Comparison of ENCODE assay signal across 34 cellular contexts in the genomic region with DNA sequence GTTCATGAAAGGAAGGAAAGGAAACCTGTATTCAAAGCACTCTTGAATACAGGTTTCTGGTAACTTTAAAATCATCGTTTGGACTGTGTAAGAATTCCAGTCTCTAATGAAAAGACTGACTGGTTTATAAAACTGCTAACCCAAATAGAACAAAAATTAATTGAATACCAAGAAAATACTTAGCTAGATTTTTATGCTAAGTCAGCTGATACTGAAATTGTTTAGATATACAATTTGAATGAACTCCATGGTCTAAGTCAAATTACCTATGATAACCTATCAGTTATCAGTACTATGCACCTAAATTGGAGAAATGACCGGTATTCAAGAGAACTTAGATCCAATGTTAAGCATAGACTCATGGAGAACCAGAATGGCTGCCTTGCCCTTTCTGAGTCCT.
DNase-seq lines count a peak whose midpoint lies in the region; ATAC-seq, FAIRE-seq and TF ChIP-seq lines count a peak whose summit lies in the region.
"Had no signal": no experiment of that assay in that cellular context is flagged by ENCODE, and none has a peak within 500 bp of the region (broad histone marks: within the 10 kb centered on the region; RNA-seq: fewer than 3 reads in every experiment).

No MANE protein-coding gene starts in this region.

- CTCF ChIA-PET in HepG2 (lab: Yijun Ruan, JAX; ENCODE audit: low intra/inter-chr PET ratio, low total read pairs), result no interaction called here
- CTCF ChIA-PET in A549 (lab: Yijun Ruan, JAX), result no interaction called here
- CTCF ChIA-PET in IMR-90 (lab: Yijun Ruan, JAX), result no interaction called here
- CTCF ChIA-PET in K562 (lab: Yijun Ruan, JAX; ENCODE audit: low intra/inter-chr PET ratio), result no interaction called here
- CTCF ChIA-PET in A673 (lab: Charles Lee), result no interaction called here

- intact Hi-C loops in HepG2 (cut with micrococcal nuclease; ENCODE audit: unreplicated experiment) (no loop called here), right lobe of liver (cut with DNase I) (no loop called here), IMR-90 (cut with micrococcal nuclease) (no loop called here), K562 (cut with micrococcal nuclease) (no loop called here), A673 (cut with micrococcal nuclease; ENCODE audit: unreplicated experiment) (no loop called here), aorta (cut with DNase I) (no loop called here)

- no peak for ATAC-seq in HepG2
- ATAC-seq in right lobe of liver, result no peak
- no peak for ATAC-seq in A549
- no peak for ATAC-seq in IMR-90 (ENCODE audit: low read depth)
- no peak for ATAC-seq in K562
- no peak for ATAC-seq in aorta (ENCODE audit: low FRiP score)
- ATAC-seq: CD8-positive, alpha-beta T cell had no signal

- no peak for TF ChIP-seq POLR2A in HepG2 (IDR thresholded peaks at IDR 0.05; ENCODE audit: insufficient read depth in 1 of 2, low read depth in 2 of 2, low read length in 2 of 2)
- TF ChIP-seq POLR2A in right lobe of liver (IDR thresholded peaks at IDR 0.05), result no peak
- no peak for TF ChIP-seq POLR2A in A549 (IDR thresholded peaks at IDR 0.05; ENCODE audit: low read length)
- no peak for TF ChIP-seq POLR2A in IMR-90 (IDR thresholded peaks at IDR 0.05; ENCODE audit: low read depth, low read length)
- TF ChIP-seq POLR2A in K562 (conservative IDR thresholded peaks at IDR 0.05), result no peak

- no peak overlapping the region for H2BK20ac ChIP-seq in IMR-90 (ENCODE audit: low read depth, low read length)

- H3K23ac ChIP-seq in IMR-90 (ENCODE audit: low read depth, low read length), result no peak overlapping the region

- H2BK15ac ChIP-seq in IMR-90 (ENCODE audit: low read depth, low read length), result no peak overlapping the region

- POLR2A ChIA-PET in HepG2 (lab: Yijun Ruan, JAX), result no interaction called here
- POLR2A ChIA-PET in A549 (lab: Yijun Ruan, JAX), result no interaction called here
- POLR2A ChIA-PET in IMR-90 (lab: Charles Lee; ENCODE audit: unreplicated experiment), result no interaction called here
- POLR2A ChIA-PET in K562 (lab: Yijun Ruan, JAX), result no interaction called here
- POLR2A ChIA-PET in A673 (lab: Charles Lee; ENCODE audit: low non-redundant PET), result no interaction called here

- H3K27me3 ChIP-seq in HepG2 (ENCODE audit: control insufficient read depth in 1 of 2, insufficient read depth in 2 of 2, low read length in 2 of 2), result no peaks in the 10 kb centered on the region
- H3K27me3 ChIP-seq in right lobe of liver, result no peaks in the 10 kb centered on the region
- H3K27me3 ChIP-seq in IMR-90 (ENCODE audit: control insufficient read depth, insufficient read depth, low read length), result no peaks in the 10 kb centered on the region
- H3K27me3 ChIP-seq in K562 (ENCODE audit: control insufficient read depth in 2 of 2, insufficient read depth in 2 of 2, low read length in 2 of 2), result no peaks in the 10 kb centered on the region
- no peaks in the 10 kb centered on the region for H3K27me3 ChIP-seq in A673 (replicated peaks; ENCODE audit: insufficient read depth, low read depth, low read length, poor library complexity)
- no peaks in the 10 kb centered on the region for H3K27me3 ChIP-seq in aorta (ENCODE audit: control insufficient read depth in 1 of 2, insufficient read depth in 2 of 2, low read length in 1 of 2)
- H3K27me3 ChIP-seq: BE2C; BLaER1; BLaER1 treated with 17β-estradiol and CSF1 and Interleukin-3, amounts not matched to agents 10 nM and 100 nM had no signal

- no peak overlapping the region for H2AK5ac ChIP-seq in IMR-90 (ENCODE audit: low read depth, low read length)

- 2% methylated on average over 2 of the region's 2 CpGs for WGBS in HepG2 (ENCODE audit: low lambda C conversion rate)
- WGBS in right lobe of liver (ENCODE audit: insufficient coverage, low coverage, low lambda C conversion rate, missing lambda C conversion rate), result 53% methylated on average over 2 of the region's 2 CpGs
- 6% methylated on average over 2 of the region's 2 CpGs for WGBS in A549 (ENCODE audit: missing lambda C conversion rate)
- no CpG with 5 or more reads among the region's 2 CpGs for WGBS in IMR-90 (ENCODE audit: extremely low coverage in 2 of 2, insufficient read length in 1 of 2), 2 experiments
- WGBS in K562 (ENCODE audit: insufficient coverage, low coverage, missing lambda C conversion rate), result 0% methylated on average over 2 of the region's 2 CpGs
- 91 to 92% methylated on average over 2 of the region's 2 CpGs for WGBS in aorta, 2 donors

- BruUV-seq in HepG2 (replicated peaks; lab: Mats Ljungman, UMichigan), result no TSS peak
- BruUV-seq in IMR-90 (replicated peaks; lab: Mats Ljungman, UMichigan), result no TSS peak
- BruUV-seq in K562 (replicated peaks; lab: Mats Ljungman, UMichigan), result no TSS peak
- no TSS peak for BruUV-seq in A673 (replicated peaks; lab: Mats Ljungman, UMichigan)

- H3K9me1 ChIP-seq in IMR-90 (ENCODE audit: insufficient read depth, low read length), result no peaks in the 10 kb centered on the region
- H3K9me1 ChIP-seq in K562 (ENCODE audit: control insufficient read depth, insufficient read depth, low read length), result no peaks in the 10 kb centered on the region

- H3K56ac ChIP-seq in IMR-90 (ENCODE audit: extremely low read depth, insufficient read depth, low read length), result no peak overlapping the region

- H3K4ac ChIP-seq in IMR-90 (ENCODE audit: low read depth, low read length), result no peak overlapping the region

- H3K79me1 ChIP-seq in IMR-90 (ENCODE audit: low read depth in 1 of 2, low read length in 2 of 2), result no peaks in the 10 kb centered on the region

- H3K9ac ChIP-seq in HepG2 (ENCODE audit: insufficient read depth, low read depth, low read length) (no peak overlapping the region), IMR-90 (ENCODE audit: low read depth, low read length) (no peak overlapping the region), K562 (ENCODE audit: insufficient read depth in 1 of 2, low read depth in 2 of 2, low read length in 2 of 2) (no peak overlapping the region)
- H3K9ac ChIP-seq: BLaER1; BLaER1 treated with 17β-estradiol and CSF1 and Interleukin-3, amounts not matched to agents 10 nM and 100 nM had no signal

- H2AK9ac ChIP-seq in IMR-90 (replicated peaks; ENCODE audit: low read depth, low read length, poor library complexity), result no peak overlapping the region

- H4K20me1 ChIP-seq in HepG2 (ENCODE audit: insufficient read depth, low read length) (no peaks in the 10 kb centered on the region), IMR-90 (ENCODE audit: insufficient read depth, low read length) (no peaks in the 10 kb centered on the region), K562 (replicated peaks; ENCODE audit: control insufficient read depth, insufficient read depth, low read length) (no peaks in the 10 kb centered on the region)
- H4K20me1 ChIP-seq: BLaER1; BLaER1 treated with 17β-estradiol and CSF1 and Interleukin-3, amounts not matched to agents 10 nM and 100 nM had no signal

- H3K9me3 ChIP-seq in HepG2 (ENCODE audit: low read length), result peaks cover 24% of the 10 kb centered on the region
- no peaks in the 10 kb centered on the region for H3K9me3 ChIP-seq in right lobe of liver
- H3K9me3 ChIP-seq in A549, result no peaks in the 10 kb centered on the region
- H3K9me3 ChIP-seq in IMR-90 (ENCODE audit: control insufficient read depth, insufficient read depth, low read length), result no peaks in the 10 kb centered on the region
- H3K9me3 ChIP-seq in K562 (replicated peaks; ENCODE audit: control insufficient read depth, insufficient read depth, low read depth, low read length), result no peaks in the 10 kb centered on the region
- H3K9me3 ChIP-seq in A673 (ENCODE audit: low read depth, low read length, poor library complexity, severe bottlenecking), result peaks cover 30% of the 10 kb centered on the region
- no peaks in the 10 kb centered on the region for H3K9me3 ChIP-seq in aorta (ENCODE audit: control insufficient read depth, low read length)
- H3K9me3 ChIP-seq: BE2C, BLaER1, Caco-2 had no signal

- DNase-seq in HepG2 (ENCODE audit: low spot score) (no peak), right lobe of liver (no peak), A549 (ENCODE audit: low read depth in 1 of 2, low spot score in 1 of 2) (no peak), IMR-90 (no peak), K562 (ENCODE audit: extremely low read depth in 1 of 4, low spot score in 3 of 4) (no peak), anterior cingulate cortex (lab: John Stamatoyannopoulos, UW) (no peak), A673 (ENCODE audit: low spot score) (no peak), aorta (no peak)
- DNase-seq: 8988T; ACHN; AML-193; BE2C; C1 segment of cervical spinal cord; Caco-2; Calu3; CD4-positive, alpha-beta memory T cell; CD4-positive, alpha-beta T cell; CD4-positive, CD25-positive, alpha-beta regulatory T cell; CD8-positive, alpha-beta memory T cell; CD8-positive, alpha-beta T cell; COR-L47; DMS 273 treated with DMSO at 0.1 percent for 48 hours; DMS153; DMS53; DMS79; DMS79 treated with DMSO at 0.1 percent for 48 hours; DND-41; EL had no signal

- no peak for TF ChIP-seq CTCF in HepG2 (CRISPR knock-in tag; IDR thresholded peaks at IDR 0.05)
- TF ChIP-seq CTCF in right lobe of liver (IDR thresholded peaks at IDR 0.05), result no peak
- no peak for TF ChIP-seq CTCF in A549 (IDR thresholded peaks at IDR 0.05)
- TF ChIP-seq CTCF in IMR-90 (conservative IDR thresholded peaks at IDR 0.05; ENCODE audit: low read depth, low read length), result no peak
- no peak for TF ChIP-seq CTCF in K562 (IDR thresholded peaks at IDR 0.05 in 2 of 3, conservative IDR thresholded peaks at IDR 0.05 in 1 of 3; ENCODE audit: insufficient read depth in 2 of 3, low read depth in 1 of 3, low read length in 3 of 3)
- TF ChIP-seq CTCF in A673 (conservative IDR thresholded peaks at IDR 0.05; ENCODE audit: low read depth, low read length), result no peak

- no peak overlapping the region for H3K14ac ChIP-seq in IMR-90 (replicated peaks; ENCODE audit: low read depth, low read length)

- H3K4me2 ChIP-seq in HepG2 (ENCODE audit: low read depth, low read length), result no peak overlapping the region
- H3K4me2 ChIP-seq in A549, result no peak overlapping the region
- no peak overlapping the region for H3K4me2 ChIP-seq in IMR-90 (ENCODE audit: low read depth, low read length)
- no peak overlapping the region for H3K4me2 ChIP-seq in K562 (ENCODE audit: insufficient read depth, low read length)
- H3K4me2 ChIP-seq: BLaER1; BLaER1 treated with 17β-estradiol and CSF1 and Interleukin-3, amounts not matched to agents 10 nM and 100 nM had no signal

- no peak overlapping the region for H4K91ac ChIP-seq in IMR-90 (ENCODE audit: insufficient read depth, low read depth, low read length)

- dilution Hi-C loops in IMR-90 (cut with HindIII; ENCODE audit: low sequenced_read_pairs, unreplicated experiment), result no loop called here

- in situ Hi-C loops in HepG2 (cut with HindIII; ENCODE audit: extremely low pct_ligation_motif_present, low pct_unique_long_range_greater_than_20kb) (no loop called here), IMR-90 (cut with MboI; ENCODE audit: low sequenced_read_pairs) (no loop called here), K562 (cut with MboI) (no loop called here)

- H3K4me1 ChIP-seq in HepG2 (ENCODE audit: insufficient read depth, low read length) (no peaks in the 10 kb centered on the region), right lobe of liver (no peaks in the 10 kb centered on the region), A549 (no peaks in the 10 kb centered on the region), IMR-90 (ENCODE audit: control insufficient read depth, insufficient read depth, low read length) (no peaks in the 10 kb centered on the region), K562 (replicated peaks in 1 of 2; ENCODE audit: control insufficient read depth in 2 of 2, insufficient read depth in 2 of 2, low read length in 2 of 2) (no peaks in the 10 kb centered on the region), A673 (ENCODE audit: insufficient read depth, low read length, poor library complexity, severe bottlenecking) (no peaks in the 10 kb centered on the region), aorta (ENCODE audit: control insufficient read depth in 1 of 2, insufficient read depth in 2 of 2, low read length in 2 of 2) (no peaks in the 10 kb centered on the region)
- H3K4me1 ChIP-seq: BE2C, BLaER1, Caco-2 had no signal

- no peaks in the 10 kb centered on the region for H3K79me2 ChIP-seq in HepG2 (ENCODE audit: insufficient read depth, low read length)
- no peaks in the 10 kb centered on the region for H3K79me2 ChIP-seq in K562 (ENCODE audit: control insufficient read depth, insufficient read depth, low read length)

- H4K5ac ChIP-seq in IMR-90 (ENCODE audit: low read depth, low read length), result no peak overlapping the region

- no peak overlapping the region for H2BK120ac ChIP-seq in IMR-90 (ENCODE audit: low read depth, low read length)

- no peak overlapping the region for H3K4me3 ChIP-seq in HepG2 (replicated peaks in 1 of 3; ENCODE audit: insufficient read depth in 1 of 3, low read depth in 2 of 3, low read length in 3 of 3)
- no peak overlapping the region for H3K4me3 ChIP-seq in right lobe of liver
- H3K4me3 ChIP-seq in A549, result no peak overlapping the region
- no peak overlapping the region for H3K4me3 ChIP-seq in IMR-90 (ENCODE audit: insufficient read depth, low read depth, low read length)
- H3K4me3 ChIP-seq in K562, result no peak overlapping the region
- no peak overlapping the region for H3K4me3 ChIP-seq in A673 (ENCODE audit: low read depth, low read length, poor library complexity, severe bottlenecking)
- H3K4me3 ChIP-seq in aorta (ENCODE audit: low read length in 2 of 2), result no peak overlapping the region
- H3K4me3 ChIP-seq: BLaER1; BLaER1 treated with 17β-estradiol and CSF1 and Interleukin-3, amounts not matched to agents 10 nM and 100 nM had no signal

- H4K8ac ChIP-seq in IMR-90 (ENCODE audit: low read depth in 2 of 2, low read length in 2 of 2), result no peak overlapping the region

- H2BK5ac ChIP-seq in IMR-90 (ENCODE audit: low read depth, low read length, poor library complexity, severe bottlenecking), result no peak overlapping the region

- TF ChIP-seq EP300 in HepG2 (IDR thresholded peaks at IDR 0.05; ENCODE audit: low read depth in 2 of 2, low read length in 2 of 2) (no peak), HepG2 (CRISPR knock-in tag; IDR thresholded peaks at IDR 0.05; ENCODE audit: borderline replicate concordance) (no peak), A549 (IDR thresholded peaks at IDR 0.05) (no peak), K562 (IDR thresholded peaks at IDR 0.05; ENCODE audit: low read length) (no peak)

- FAIRE-seq in HepG2 (lab: Jason Lieb, UNC) (no peak), A549 (lab: Jason Lieb, UNC) (no peak), K562 (lab: Jason Lieb, UNC) (no peak)
- FAIRE-seq: A204.1, D721Med had no signal

- no peak overlapping the region for H2AFZ ChIP-seq in HepG2 (ENCODE audit: low read length)
- no peak overlapping the region for H2AFZ ChIP-seq in IMR-90 (replicated peaks; ENCODE audit: low read length, poor library complexity)
- H2AFZ ChIP-seq in K562 (ENCODE audit: low read depth, low read length), result no peak overlapping the region

- TF ChIP-seq RAD21 in HepG2 (CRISPR knock-in tag; IDR thresholded peaks at IDR 0.05) (no peak), A549 (conservative IDR thresholded peaks at IDR 0.05 in 1 of 2, IDR thresholded peaks at IDR 0.05 in 1 of 2) (no peak), IMR-90 (IDR thresholded peaks at IDR 0.05; ENCODE audit: low read length) (no peak), K562 (CRISPR knock-in tag; conservative IDR thresholded peaks at IDR 0.05 in 1 of 2, IDR thresholded peaks at IDR 0.05 in 1 of 2) (no peak)

- H3K27ac ChIP-seq in HepG2 (ENCODE audit: extremely low read length, insufficient read depth, low read length) (no peak overlapping the region), right lobe of liver (no peak overlapping the region), A549 (no peak overlapping the region), IMR-90 (ENCODE audit: insufficient read depth, low read length) (no peak overlapping the region), K562 (ENCODE audit: extremely low read depth, low read depth, low read length) (no peak overlapping the region), A673 (ENCODE audit: low read depth, low read length, poor library complexity, severe bottlenecking) (no peak overlapping the region), aorta (ENCODE audit: low read depth in 1 of 2, low read length in 2 of 2) (no peak overlapping the region)
- H3K27ac ChIP-seq: 22Rv1; BLaER1; BLaER1 treated with 17β-estradiol and CSF1 and Interleukin-3, amounts not matched to agents 10 nM and 100 nM; C4-2B had no signal

- no peaks in the 10 kb centered on the region for H3K36me3 ChIP-seq in HepG2 (replicated peaks in 1 of 2; ENCODE audit: control insufficient read depth in 1 of 2, insufficient read depth in 2 of 2, low read length in 2 of 2)
- H3K36me3 ChIP-seq in right lobe of liver, result no peaks in the 10 kb centered on the region
- H3K36me3 ChIP-seq in IMR-90 (ENCODE audit: control insufficient read depth, insufficient read depth, low read length), result no peaks in the 10 kb centered on the region
- no peaks in the 10 kb centered on the region for H3K36me3 ChIP-seq in K562 (ENCODE audit: control insufficient read depth, insufficient read depth, low read length)
- peaks cover 27% of the 10 kb centered on the region for H3K36me3 ChIP-seq in A673 (ENCODE audit: insufficient read depth, low read length, poor library complexity, severe bottlenecking)
- H3K36me3 ChIP-seq in aorta (ENCODE audit: control insufficient read depth in 1 of 2, insufficient read depth in 2 of 2, low read length in 1 of 2), result no peaks in the 10 kb centered on the region
- H3K36me3 ChIP-seq: BE2C; BLaER1; BLaER1 treated with 17β-estradiol and CSF1 and Interleukin-3, amounts not matched to agents 10 nM and 100 nM had no signal

- H3K18ac ChIP-seq in IMR-90 (ENCODE audit: low read depth, low read length), result no peak overlapping the region

Comparison
In these comparisons a context has a peak if more than half of its experiments do, and no peak if none do; other contexts are left out.
1. Of the 241 proteins assayed by ChIP-seq in both HepG2 and K562: peak only in HepG2: MAFF and MAFK; only in K562: none; in both: none; in neither: 239.